ENCODE assay signal across 25 cellular contexts in genomic region chr6:22290045-22290444, GRCh38. TPM values are rescaled to one million over a fixed set of nuclear protein-coding genes. Genes with fewer than 3 reads are reported as not detected.
DNase-seq lines count a peak whose midpoint lies in the region; ATAC-seq, FAIRE-seq and TF ChIP-seq lines count a peak whose summit lies in the region.
"Had no signal": no experiment of that assay in that cellular context is flagged by ENCODE, and none has a peak within 500 bp of the region (broad histone marks: within the 10 kb centered on the region; RNA-seq: fewer than 3 reads in every experiment).

No MANE protein-coding gene starts in this region.

- no peak overlapping the region for H2BK5ac ChIP-seq in trophoblast cell (ENCODE audit: low read depth, low read length, poor library complexity)

- H3K4me3 Mint-ChIP-seq in GM23338 (no peak overlapping the region), WTC11 (no peak overlapping the region)
- H3K4me3 Mint-ChIP-seq: CD14-positive monocyte; CD4-positive, alpha-beta memory T cell; CD4-positive, CD25-positive, alpha-beta regulatory T cell; CD8-positive, alpha-beta memory T cell had no signal

- H3K18ac ChIP-seq in trophoblast cell (ENCODE audit: low read length) = no peak overlapping the region

- no peaks in the 10 kb centered on the region for H3K9me3 ChIP-seq in trophoblast cell (ENCODE audit: insufficient read depth, low read depth, low read length)
- H3K9me3 ChIP-seq: BE2C had no signal

- H2BK120ac ChIP-seq in trophoblast cell (ENCODE audit: insufficient read depth, low read length, poor library complexity) = no peak overlapping the region

- H3K36me3 ChIP-seq in GM23338 (ENCODE audit: insufficient read depth) (no peaks in the 10 kb centered on the region), trophoblast cell (ENCODE audit: control insufficient read depth in 1 of 2, insufficient read depth in 2 of 2, low read length in 2 of 2) (no peaks in the 10 kb centered on the region)
- H3K36me3 ChIP-seq: BE2C, BLaER1 had no signal

- H3K14ac ChIP-seq in trophoblast cell (ENCODE audit: low read length) = no peak overlapping the region

- no CpG with 5 or more reads among the region's 8 CpGs for WGBS in trophoblast cell (ENCODE audit: extremely low coverage, insufficient coverage, insufficient read length)

- H3K4me3 ChIP-seq in GM23338 = no peak overlapping the region
- no peak overlapping the region for H3K4me3 ChIP-seq in trophoblast cell (ENCODE audit: low read depth, low read length)
- H3K4me3 ChIP-seq: BLaER1, GM12878 had no signal

- no peaks in the 10 kb centered on the region for H3K79me1 ChIP-seq in trophoblast cell (ENCODE audit: low read length)

- DNase-seq in GM23338 (ENCODE audit: low spot score) (peak; percentile 16), WTC11 (ENCODE audit: low spot score) (no peak), trophoblast cell (peak; percentile 7 to 54), amygdala (lab: John Stamatoyannopoulos, UW) (no peak), NCI-H2107 (lab: John Stamatoyannopoulos, UW) (no peak), D721Med (ENCODE audit: insufficient read length, low spot score) (no peak)
- DNase-seq: 8988T; ACHN; BE2C; C1 segment of cervical spinal cord; CD4-positive, alpha-beta memory T cell; CD4-positive, CD25-positive, alpha-beta regulatory T cell; CD8-positive, alpha-beta memory T cell; COR-L47; DMS79 treated with DMSO at 0.1 percent for 48 hours; GDM1 had no signal

- no peaks in the 10 kb centered on the region for H4K20me1 ChIP-seq in GM23338 (replicated peaks; ENCODE audit: insufficient read depth)
- H4K20me1 ChIP-seq: BLaER1 had no signal

- no peak overlapping the region for H3K23ac ChIP-seq in trophoblast cell (ENCODE audit: low read length)

- H2AK5ac ChIP-seq in trophoblast cell (ENCODE audit: low read length) = no peak overlapping the region

- H3K27me3 Mint-ChIP-seq in GM23338 (ENCODE audit: insufficient read depth, low read depth, poor library complexity) (no peaks in the 10 kb centered on the region), WTC11 (ENCODE audit: low read depth) (no peaks in the 10 kb centered on the region)
- H3K27me3 Mint-ChIP-seq: CD4-positive, alpha-beta memory T cell; CD4-positive, CD25-positive, alpha-beta regulatory T cell had no signal

- no peaks in the 10 kb centered on the region for H3K27me3 ChIP-seq in GM23338 (ENCODE audit: insufficient read depth)
- no peaks in the 10 kb centered on the region for H3K27me3 ChIP-seq in trophoblast cell (ENCODE audit: insufficient read depth, low read length)
- H3K27me3 ChIP-seq: BE2C, BLaER1 had no signal

- no peak overlapping the region for H2BK12ac ChIP-seq in trophoblast cell (ENCODE audit: low read length)

- H3K79me2 ChIP-seq in GM23338 (replicated peaks; ENCODE audit: insufficient read depth) (no peaks in the 10 kb centered on the region), trophoblast cell (ENCODE audit: control insufficient read depth, insufficient read depth, low read length, poor library complexity) (no peaks in the 10 kb centered on the region)

- H3K36me3 Mint-ChIP-seq in GM23338 (ENCODE audit: low read depth) = no peaks in the 10 kb centered on the region
- no peaks in the 10 kb centered on the region for H3K36me3 Mint-ChIP-seq in WTC11
- H3K36me3 Mint-ChIP-seq: CD14-positive monocyte; CD4-positive, alpha-beta memory T cell; CD4-positive, CD25-positive, alpha-beta regulatory T cell; CD8-positive, alpha-beta memory T cell had no signal

- no peak for FAIRE-seq in D721Med (lab: Jason Lieb, UNC)
- FAIRE-seq: A204.1, GM12878, GM12892, GM18507 had no signal

- H3K9me2 ChIP-seq in GM23338 (ENCODE audit: insufficient read depth) = no peaks in the 10 kb centered on the region

- H3F3A ChIP-seq in GM23338 (replicated peaks; ENCODE audit: low read depth) = no peaks in the 10 kb centered on the region

- CTCF ChIA-PET in WTC11 (lab: Charles Lee) = no interaction called here

- POLR2A ChIA-PET in WTC11 (lab: Charles Lee) = no interaction called here

- H3K27ac ChIP-seq in GM23338 (ENCODE audit: low read depth) (no peak overlapping the region), trophoblast cell (ENCODE audit: low read depth, low read length) (no peak overlapping the region)
- H3K27ac ChIP-seq: BLaER1 had no signal

- no peak overlapping the region for H2AFZ ChIP-seq in GM23338
- no peak overlapping the region for H2AFZ ChIP-seq in trophoblast cell (ENCODE audit: insufficient read depth, low read length, poor library complexity)

- H3K9ac ChIP-seq in trophoblast cell (ENCODE audit: low read length) = no peak overlapping the region
- H3K9ac ChIP-seq: BLaER1 had no signal

- H3K4ac ChIP-seq in trophoblast cell (ENCODE audit: low read depth, low read length) = no peak overlapping the region

- H3K4me2 ChIP-seq in GM23338 (no peak overlapping the region), trophoblast cell (ENCODE audit: low read length) (no peak overlapping the region)
- H3K4me2 ChIP-seq: BLaER1 had no signal

- peaks cover 12% of the 10 kb centered on the region; the same call in 1 of the 2 replicates for H3K4me1 ChIP-seq in GM23338 (ENCODE audit: insufficient read depth)
- H3K4me1 ChIP-seq in trophoblast cell (ENCODE audit: control insufficient read depth in 1 of 2, insufficient read depth in 2 of 2, low read length in 2 of 2) = no peaks in the 10 kb centered on the region
- H3K4me1 ChIP-seq: BE2C, BLaER1 had no signal

- no peaks in the 10 kb centered on the region for H3K9me3 Mint-ChIP-seq in GM23338
- no peaks in the 10 kb centered on the region for H3K9me3 Mint-ChIP-seq in WTC11

- H4K8ac ChIP-seq in trophoblast cell (ENCODE audit: low read depth, low read length) = no peak overlapping the region

- TF ChIP-seq CTCF in GM23338 (conservative IDR thresholded peaks at IDR 0.05; ENCODE audit: low read depth in 2 of 2) (no peak), WTC11 (IDR thresholded peaks at IDR 0.05) (no peak), D721Med (IDR thresholded peaks at IDR 0.05; ENCODE audit: insufficient read depth, missing control alignments) (no peak)

- no peak overlapping the region for H4K91ac ChIP-seq in trophoblast cell (ENCODE audit: low read depth, low read length)

- no peak overlapping the region for H4K12ac ChIP-seq in trophoblast cell (ENCODE audit: low read depth, low read length)

- H3K4me1 Mint-ChIP-seq in GM23338 (peaks cover 14% of the 10 kb centered on the region; the same call in 2 of the 3 replicates), WTC11 (peaks cover 15% of the 10 kb centered on the region)
- H3K4me1 Mint-ChIP-seq: CD4-positive, alpha-beta memory T cell; CD4-positive, CD25-positive, alpha-beta regulatory T cell; CD8-positive, alpha-beta memory T cell had no signal

- 0 out of 2 replicates have a peak overlapping the region, but pooled peaks have one; percentile 6 for H3K27ac Mint-ChIP-seq in GM23338
- peak overlapping the region; percentile 36; the same call in 1 of the 2 replicates for H3K27ac Mint-ChIP-seq in WTC11
- H3K27ac Mint-ChIP-seq: CD14-positive monocyte; CD4-positive, alpha-beta memory T cell; CD4-positive, CD25-positive, alpha-beta regulatory T cell; CD8-positive, alpha-beta memory T cell had no signal

- ATAC-seq in GM23338 (peak; percentile 56), WTC11 (peak; percentile 51)
- ATAC-seq: GM12878 had no signal

TF ChIP-seq in GM23338, 12 proteins besides CTCF, POLR2A, EP300 and RAD21 (continues in another document):
- no peak for TF ChIP-seq NANOG (IDR thresholded peaks at IDR 0.05; ENCODE audit: borderline replicate concordance)
- no peak for TF ChIP-seq EZH2 (IDR thresholded peaks at IDR 0.05; ENCODE audit: low read depth, unreplicated experiment)
- TF ChIP-seq CREB1 (CRISPR knock-in tag; IDR thresholded peaks at IDR 0.05; ENCODE audit: low read depth) = no peak

TF ChIP-seq in WTC11, 78 proteins besides CTCF, POLR2A, EP300 and RAD21 (continues in another document):
- TF ChIP-seq ZNF423 (CRISPR knock-in tag; IDR thresholded peaks at IDR 0.05) (no peak), ZBTB43 (CRISPR knock-in tag; IDR thresholded peaks at IDR 0.05) (no peak), ATF1 (CRISPR knock-in tag; IDR thresholded peaks at IDR 0.05) (no peak), TP53 (CRISPR knock-in tag; IDR thresholded peaks at IDR 0.05) (no peak), EMX1 (CRISPR knock-in tag; IDR thresholded peaks at IDR 0.05) (no peak), ZNF281 (CRISPR knock-in tag; IDR thresholded peaks at IDR 0.05) (no peak), SOX15 (CRISPR knock-in tag; IDR thresholded peaks at IDR 0.05) (no peak)

RNA-seq across cellular contexts. Expression of gene PRL, which starts 6.8 kb away (rescaled TPM):
- not detected in 2 replicates for total RNA-seq in GM23338 (2014; rRNA removed; shearing (Covaris generic))
- not detected in 2 replicates for polyA plus RNA-seq in GM23338 (2016; fragmentation: Nextera tagmentation; extraction: Ambion mirVana)
- not detected in 3 replicates for total RNA-seq in WTC11 (2021)
- polyA plus RNA-seq in trophoblast cell (2013) = not detected in 2 replicates
- total RNA-seq: A673; CD4-positive, alpha-beta memory T cell; CD4-positive, CD25-positive, alpha-beta regulatory T cell; CD8-positive, alpha-beta memory T cell; G401 had no signal
- polyA plus RNA-seq: AG04450; CD4-positive, alpha-beta memory T cell had no signal

Comparison
In these comparisons a context has a peak if more than half of its experiments do, and no peak if none do; other contexts are left out.
1. DNase-seq: peak in GM23338 (single experiment) and trophoblast cell (2 of 2); none in WTC11 (single experiment), amygdala (0 of 56), NCI-H2107 (single experiment) and D721Med (single experiment).